In genomic region chr7:80346704-80347103, GRCh38 we compare ENCODE assay signal across 10 cellular contexts.
A peak's percentile ranks its signal among the peaks of the same experiment; 100 is the strongest.
DNase-seq lines count a peak whose midpoint lies in the region; ATAC-seq, FAIRE-seq and TF ChIP-seq lines count a peak whose summit lies in the region.
"Had no signal": no experiment of that assay in that cellular context is flagged by ENCODE, and none has a peak within 500 bp of the region (broad histone marks: within the 10 kb centered on the region; RNA-seq: fewer than 3 reads in every experiment).

No MANE protein-coding gene starts in this region.

- H3K36me3 ChIP-seq in right atrium auricular region (no peaks in the 10 kb centered on the region), astrocyte (ENCODE audit: insufficient read depth, low read length) (no peaks in the 10 kb centered on the region), upper lobe of right lung (no peaks in the 10 kb centered on the region), H7 (replicated peaks; ENCODE audit: control insufficient read depth, insufficient read depth, low read length) (no peaks in the 10 kb centered on the region)
- H3K36me3 ChIP-seq: neural progenitor cell had no signal

- TF ChIP-seq CTCF in right atrium auricular region (IDR thresholded peaks at IDR 0.05) (no peak), astrocyte (IDR thresholded peaks at IDR 0.05; ENCODE audit: insufficient read depth, low read depth, low read length) (no peak), upper lobe of right lung (IDR thresholded peaks at IDR 0.05) (no peak)

- H3K4me1 Mint-ChIP-seq in astrocyte (ENCODE audit: low read depth, unreplicated experiment) = no peaks in the 10 kb centered on the region
- H3K4me1 Mint-ChIP-seq: neural progenitor cell had no signal

- H3K4me1 ChIP-seq in right atrium auricular region (peaks cover 0 to 11% of the 10 kb centered on the region in 2 donors), astrocyte (ENCODE audit: insufficient read depth, low read length) (peaks cover 4% of the 10 kb centered on the region), right cardiac atrium (ENCODE audit: control insufficient read depth, insufficient read depth, low read length) (no peaks in the 10 kb centered on the region), upper lobe of right lung (no peaks in the 10 kb centered on the region)
- H3K4me1 ChIP-seq: neural progenitor cell had no signal

- DNase-seq in Right ventricle myocardium superior (no peak), right atrium auricular region (ENCODE audit: low spot score) (no peak), astrocyte (ENCODE audit: low read depth) (peak; percentile 87), right cardiac atrium (peak in 2 of 3 donors; percentile 20 to 49), upper lobe of right lung (no peak), H7 (no peak), AG08395 (ENCODE audit: low spot score) (no peak)
- DNase-seq: left colon had no signal

- 51% methylated on average over 3 of the region's 3 CpGs for WGBS in right cardiac atrium

- H3K27ac Mint-ChIP-seq in astrocyte (ENCODE audit: unreplicated experiment) = no peak overlapping the region
- H3K27ac Mint-ChIP-seq: neural progenitor cell had no signal

- intact Hi-C loops in Right ventricle myocardium superior (cut with DNase I) = no loop called here
- intact Hi-C loops in right cardiac atrium (cut with DNase I) = no loop called here
- intact Hi-C loops in upper lobe of right lung (cut with DNase I) = no loop called here

- no peaks in the 10 kb centered on the region for H3K9me3 Mint-ChIP-seq in astrocyte (ENCODE audit: unreplicated experiment)
- H3K9me3 Mint-ChIP-seq: neural progenitor cell had no signal

- ATAC-seq in Right ventricle myocardium superior (ENCODE audit: poor library complexity) = peak; percentile 69
- ATAC-seq in right cardiac atrium = peak; percentile 43 to 53
- no peak for ATAC-seq in upper lobe of right lung
- no peak for ATAC-seq in GM19395 (IDR thresholded peaks at IDR 0.05; ENCODE audit: unreplicated experiment)
- ATAC-seq: left colon had no signal

- H3K36me3 Mint-ChIP-seq in astrocyte (ENCODE audit: low read depth, unreplicated experiment) = no peaks in the 10 kb centered on the region
- H3K36me3 Mint-ChIP-seq: neural progenitor cell had no signal

- no peaks in the 10 kb centered on the region for H3K27me3 Mint-ChIP-seq in astrocyte (ENCODE audit: low read depth, unreplicated experiment)

- no peak overlapping the region for H3K4me3 Mint-ChIP-seq in astrocyte (ENCODE audit: unreplicated experiment)
- H3K4me3 Mint-ChIP-seq: neural progenitor cell had no signal

- no peaks in the 10 kb centered on the region for H3K9me3 ChIP-seq in right atrium auricular region
- no peaks in the 10 kb centered on the region for H3K9me3 ChIP-seq in astrocyte (ENCODE audit: insufficient read depth, low read depth, low read length)
- no peaks in the 10 kb centered on the region for H3K9me3 ChIP-seq in right cardiac atrium (ENCODE audit: control insufficient read depth, low read length)
- H3K9me3 ChIP-seq in upper lobe of right lung = no peaks in the 10 kb centered on the region

- no peak overlapping the region for H3K4me2 ChIP-seq in astrocyte (ENCODE audit: low read length)
- H3K4me2 ChIP-seq: neural progenitor cell had no signal

- H2AFZ ChIP-seq in astrocyte (ENCODE audit: low read depth, low read length) = no peak overlapping the region
- H2AFZ ChIP-seq: neural progenitor cell had no signal

- no peaks in the 10 kb centered on the region for H3K79me2 ChIP-seq in astrocyte (ENCODE audit: insufficient read depth, low read length)

- FAIRE-seq in astrocyte (lab: Jason Lieb, UNC) = no peak

- H3K27ac ChIP-seq in right atrium auricular region (no peak overlapping the region), astrocyte (ENCODE audit: low read depth, low read length) (no peak overlapping the region), right cardiac atrium (ENCODE audit: low read length) (no peak overlapping the region), upper lobe of right lung (no peak overlapping the region)
- H3K27ac ChIP-seq: neural progenitor cell had no signal

- H4K20me1 ChIP-seq in astrocyte (ENCODE audit: insufficient read depth, low read length) = no peaks in the 10 kb centered on the region

- H3K27me3 ChIP-seq in right atrium auricular region (no peaks in the 10 kb centered on the region), astrocyte (ENCODE audit: insufficient read depth, low read length) (no peaks in the 10 kb centered on the region), right cardiac atrium (ENCODE audit: control insufficient read depth, insufficient read depth) (no peaks in the 10 kb centered on the region), upper lobe of right lung (no peaks in the 10 kb centered on the region), H7 (ENCODE audit: control insufficient read depth, insufficient read depth, low read length) (no peaks in the 10 kb centered on the region)
- H3K27me3 ChIP-seq: neural progenitor cell had no signal

- no peak overlapping the region for H3K9ac ChIP-seq in astrocyte (ENCODE audit: low read length)
- H3K9ac ChIP-seq: neural progenitor cell had no signal

- H3K4me3 ChIP-seq in right atrium auricular region (no peak overlapping the region), astrocyte (ENCODE audit: insufficient read depth, low read depth, low read length) (no peak overlapping the region), right cardiac atrium (ENCODE audit: low read length) (no peak overlapping the region), upper lobe of right lung (no peak overlapping the region), H7 (ENCODE audit: insufficient read depth, low read depth, low read length) (no peak overlapping the region)
- H3K4me3 ChIP-seq: neural progenitor cell had no signal

Comparison
In these comparisons a context has a peak if more than half of its experiments do, and no peak if none do; other contexts are left out.
1. DNase-seq: peak in astrocyte (single experiment) and right cardiac atrium (2 of 3); none in Right ventricle myocardium superior (single experiment), right atrium auricular region (single experiment), upper lobe of right lung (single experiment), H7 (single experiment) and AG08395 (single experiment).
2. ATAC-seq: peak in Right ventricle myocardium superior (single experiment) and right cardiac atrium (2 of 2); none in upper lobe of right lung (single experiment) and GM19395 (single experiment).